Comparison of ENCODE assay signal across 8 cellular contexts in the genomic region with DNA sequence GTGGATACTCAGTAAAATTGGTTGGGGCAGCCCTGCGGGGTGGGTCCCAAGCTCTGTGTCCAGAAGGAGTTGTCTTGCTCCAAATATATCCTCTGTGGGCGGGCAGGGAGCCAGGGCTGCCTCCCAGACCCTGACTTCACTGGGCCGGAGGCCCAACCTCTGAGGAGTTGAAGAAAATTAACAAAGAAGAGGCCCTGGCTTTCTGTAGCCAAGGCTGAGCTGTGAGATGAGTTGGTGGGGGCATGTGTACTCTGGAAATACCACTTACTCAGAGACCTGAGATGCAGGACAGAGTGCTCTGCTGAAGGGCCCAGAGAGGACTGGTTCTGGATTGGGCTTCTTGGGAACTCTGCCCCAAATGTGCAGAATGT.
DNase-seq lines count a peak whose midpoint lies in the region; ATAC-seq and TF ChIP-seq lines count a peak whose summit lies in the region.

No MANE protein-coding gene starts in this region.

- WGBS in thyroid gland, 2 donors, result 27 to 38% methylated on average over 3 of the region's 3 CpGs

- no peak for ATAC-seq in activated CD8-positive, alpha-beta T cell treated with anti-CD3 and anti-CD28 coated beads for 36 hours
- ATAC-seq in activated CD8-positive, alpha-beta T cell treated with anti-CD3 and anti-CD28 coated beads, Interleukin-2, amount 10 ng/mL, durations not matched to agents 7 days and 5 days, result no peak
- ATAC-seq in left lobe of liver (no peak), HG03354 (IDR thresholded peaks at IDR 0.05; ENCODE audit: poor library complexity, severe bottlenecking, unreplicated experiment) (no peak)

- in situ Hi-C loops in brain microvascular endothelial cell (cut with HindIII; ENCODE audit: low pct_ligation_motif_present, low sequenced_read_pairs), result no loop called here

- H3K27me3 ChIP-seq in brain microvascular endothelial cell (replicated peaks) (no peaks in the 10 kb centered on the region), thyroid gland (no peaks in the 10 kb centered on the region)

- H3K4me1 Mint-ChIP-seq in activated CD8-positive, alpha-beta T cell treated with anti-CD3 and anti-CD28 coated beads for 36 hours (ENCODE audit: low read depth), result peaks cover 52% of the 10 kb centered on the region
- peaks cover 37% of the 10 kb centered on the region for H3K4me1 Mint-ChIP-seq in activated CD8-positive, alpha-beta T cell treated with anti-CD3 and anti-CD28 coated beads, Interleukin-2, amount 10 ng/mL, durations not matched to agents 7 days and 5 days (ENCODE audit: low read depth)

- H3K9me3 ChIP-seq in thyroid gland, result no peaks in the 10 kb centered on the region

- DNase-seq in activated CD8-positive, alpha-beta T cell treated with anti-CD3 and anti-CD28 coated beads for 36 hours, result no peak
- no peak for DNase-seq in activated CD8-positive, alpha-beta T cell treated with anti-CD3 and anti-CD28 coated beads, Interleukin-2, amount 10 ng/mL, durations not matched to agents 7 days and 5 days
- DNase-seq in brain microvascular endothelial cell, result peak; percentile 88
- peak; percentile 53 for DNase-seq in left lobe of liver (ENCODE audit: low spot score)
- peak; percentile 89 to 91 for DNase-seq in thyroid gland
- no peak for DNase-seq in NCI-H1436 treated with DMSO at 0.1 percent for 48 hours (lab: John Stamatoyannopoulos, UW)
- no peak for DNase-seq in activated CD8-positive, alpha-beta memory T cell treated with anti-CD3 and anti-CD28 coated beads, Interleukin-2, amount 50 U/mL, for 48 hours

- POLR2A ChIA-PET in activated CD8-positive, alpha-beta T cell treated with anti-CD3 and anti-CD28 coated beads for 36 hours (lab: Charles Lee), result interaction anchor here (0.9 to 1.6 kb wide), 7 partner anchors 9 to 563 kb away, joined by 3 to 12 read pairs (median 4); partner anchors contain the start of gene ZNF143
- POLR2A ChIA-PET in activated CD8-positive, alpha-beta T cell treated with anti-CD3 and anti-CD28 coated beads, Interleukin-2, amount 10 ng/mL, durations not matched to agents 7 days and 5 days (lab: Charles Lee), result interaction anchor here (1.0 kb wide), 1 partner anchor 213 kb away, joined by 3 read pairs; no protein-coding TSS in a partner anchor

- H3K27ac ChIP-seq in brain microvascular endothelial cell, result peak overlapping the region; percentile 94
- peak overlapping the region; percentile 10 to 83 (median 81) for H3K27ac ChIP-seq in thyroid gland

- TF ChIP-seq POLR2A in thyroid gland (IDR thresholded peaks at IDR 0.05), result no peak

- no peak for TF ChIP-seq CTCF in activated CD8-positive, alpha-beta T cell treated with anti-CD3 and anti-CD28 coated beads for 36 hours (IDR thresholded peaks at IDR 0.05)
- TF ChIP-seq CTCF in brain microvascular endothelial cell (IDR thresholded peaks at IDR 0.05; ENCODE audit: low read depth, low read length, missing control alignments), result no peak
- no peak for TF ChIP-seq CTCF in thyroid gland (IDR thresholded peaks at IDR 0.05)

- H3K27ac Mint-ChIP-seq in activated CD8-positive, alpha-beta T cell treated with anti-CD3 and anti-CD28 coated beads for 36 hours, result peak overlapping the region; percentile 98
- no peak overlapping the region for H3K27ac Mint-ChIP-seq in activated CD8-positive, alpha-beta T cell treated with anti-CD3 and anti-CD28 coated beads, Interleukin-2, amount 10 ng/mL, durations not matched to agents 7 days and 5 days

- H3K4me3 ChIP-seq in brain microvascular endothelial cell (ENCODE audit: low read depth, low read length) (no peak overlapping the region), thyroid gland (replicated peaks in 1 of 3) (no peak overlapping the region)

- peak overlapping the region; percentile 88 for H3K4me3 Mint-ChIP-seq in activated CD8-positive, alpha-beta T cell treated with anti-CD3 and anti-CD28 coated beads for 36 hours
- no peak overlapping the region for H3K4me3 Mint-ChIP-seq in activated CD8-positive, alpha-beta T cell treated with anti-CD3 and anti-CD28 coated beads, Interleukin-2, amount 10 ng/mL, durations not matched to agents 7 days and 5 days

- no peaks in the 10 kb centered on the region for H3K36me3 ChIP-seq in brain microvascular endothelial cell (replicated peaks)
- no peaks in the 10 kb centered on the region for H3K36me3 ChIP-seq in thyroid gland

- intact Hi-C loops in activated CD8-positive, alpha-beta T cell treated with anti-CD3 and anti-CD28 coated beads for 36 hours (cut with micrococcal nuclease), result no loop called here
- intact Hi-C loops in thyroid gland (cut with DNase I), result no loop called here

- no peaks in the 10 kb centered on the region for H3K27me3 Mint-ChIP-seq in activated CD8-positive, alpha-beta T cell treated with anti-CD3 and anti-CD28 coated beads for 36 hours
- H3K27me3 Mint-ChIP-seq in activated CD8-positive, alpha-beta T cell treated with anti-CD3 and anti-CD28 coated beads, Interleukin-2, amount 10 ng/mL, durations not matched to agents 7 days and 5 days (ENCODE audit: low read depth), result no peaks in the 10 kb centered on the region

- CTCF ChIA-PET in activated CD8-positive, alpha-beta T cell treated with anti-CD3 and anti-CD28 coated beads for 36 hours (lab: Charles Lee), result interaction anchor here (1.0 to 3.7 kb wide), 8 partner anchors 12 to 565 kb away, joined by 3 to 49 read pairs (median 9); partner anchors contain the start of gene ADM
- CTCF ChIA-PET in activated CD8-positive, alpha-beta T cell treated with anti-CD3 and anti-CD28 coated beads, Interleukin-2, amount 10 ng/mL, durations not matched to agents 7 days and 5 days (lab: Charles Lee), result interaction anchor here (0.8 to 3.8 kb wide), 14 partner anchors 10 to 565 kb away, joined by 3 to 42 read pairs (median 9); partner anchors contain the start of genes ADM and WEE1

- H3K9me3 Mint-ChIP-seq in activated CD8-positive, alpha-beta T cell treated with anti-CD3 and anti-CD28 coated beads for 36 hours, result no peaks in the 10 kb centered on the region
- H3K9me3 Mint-ChIP-seq in activated CD8-positive, alpha-beta T cell treated with anti-CD3 and anti-CD28 coated beads, Interleukin-2, amount 10 ng/mL, durations not matched to agents 7 days and 5 days (ENCODE audit: insufficient read depth), result no peaks in the 10 kb centered on the region

- peaks cover 20 to 48% of the 10 kb centered on the region in 2 donors for H3K4me1 ChIP-seq in thyroid gland

- peaks cover 15% of the 10 kb centered on the region for H3K36me3 Mint-ChIP-seq in activated CD8-positive, alpha-beta T cell treated with anti-CD3 and anti-CD28 coated beads for 36 hours (ENCODE audit: low read depth)
- H3K36me3 Mint-ChIP-seq in activated CD8-positive, alpha-beta T cell treated with anti-CD3 and anti-CD28 coated beads, Interleukin-2, amount 10 ng/mL, durations not matched to agents 7 days and 5 days (ENCODE audit: low read depth), result no peaks in the 10 kb centered on the region

Comparison
In these comparisons a context has a peak if more than half of its experiments do, and no peak if none do; other contexts are left out.
1. DNase-seq: peak in brain microvascular endothelial cell (single experiment), left lobe of liver (single experiment) and thyroid gland (2 of 2); none in activated CD8-positive, alpha-beta T cell treated with anti-CD3 and anti-CD28 coated beads for 36 hours (single experiment), activated CD8-positive, alpha-beta T cell treated with anti-CD3 and anti-CD28 coated beads, Interleukin-2, amount 10 ng/mL, durations not matched to agents 7 days and 5 days (single experiment), NCI-H1436 treated with DMSO at 0.1 percent for 48 hours (single experiment) and activated CD8-positive, alpha-beta memory T cell treated with anti-CD3 and anti-CD28 coated beads, Interleukin-2, amount 50 U/mL, for 48 hours (single experiment).